Comparison of ENCODE assay signal across 29 cellular contexts in the genomic region with DNA sequence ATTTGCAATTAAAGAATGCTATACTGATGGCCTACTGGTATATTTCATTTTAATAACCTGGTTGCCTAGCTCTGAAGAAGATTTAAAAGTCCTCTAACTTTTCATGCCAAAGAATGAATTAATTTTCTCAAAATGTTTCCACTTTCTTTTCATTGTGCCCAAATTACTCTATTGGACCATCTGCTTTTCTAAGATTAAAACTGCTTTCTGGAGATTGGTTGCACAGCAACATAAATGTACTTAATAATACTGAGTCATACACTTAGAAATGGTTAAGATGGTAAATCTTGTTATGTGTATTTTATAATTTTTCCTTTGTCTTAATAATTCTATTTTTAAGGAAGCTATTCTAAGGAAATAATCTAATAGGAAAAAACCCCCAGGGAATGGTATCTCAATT.
"Had no signal": no experiment of that assay in that cellular context is flagged by ENCODE, and none has a peak within 500 bp of the region (broad histone marks: within the 10 kb centered on the region; RNA-seq: fewer than 3 reads in every experiment).

No MANE protein-coding gene starts in this region.

- H3K36me3 ChIP-seq: adrenal gland had no signal

- H3K4me3 Mint-ChIP-seq: activated B cell treated with CpG ODN at 0.5 μM for 24 hours; activated CD4-positive, alpha-beta memory T cell treated with anti-CD3 and anti-CD28 coated beads, Interleukin-2, amount 10 ng/mL, durations not matched to agents 7 days and 5 days; activated naive CD4-positive, alpha-beta T cell treated with anti-CD3 and anti-CD28 coated beads, Interleukin-2, amount 10 ng/mL, durations not matched to agents 7 days and 5 days; activated naive CD8-positive, alpha-beta T cell treated with anti-CD3 and anti-CD28 coated beads for 36 hours; activated T-helper 17 cell treated with anti-CD3 and anti-CD28 coated beads, Interleukin-2, amount 50 U/mL, for 72 hours; T-helper 17 cell had no signal

- ATAC-seq: activated T-helper 17 cell treated with anti-CD3 and anti-CD28 coated beads, Interleukin-2, amount 50 U/mL, for 72 hours; T-helper 17 cell had no signal

- H3K9me3 Mint-ChIP-seq: activated B cell treated with CpG ODN at 0.5 μM for 24 hours; activated CD4-positive, alpha-beta memory T cell treated with anti-CD3 and anti-CD28 coated beads, Interleukin-2, amount 10 ng/mL, durations not matched to agents 7 days and 5 days; activated naive CD4-positive, alpha-beta T cell treated with anti-CD3 and anti-CD28 coated beads, Interleukin-2, amount 10 ng/mL, durations not matched to agents 7 days and 5 days; activated naive CD8-positive, alpha-beta T cell treated with anti-CD3 and anti-CD28 coated beads for 36 hours; activated T-helper 17 cell treated with anti-CD3 and anti-CD28 coated beads, Interleukin-2, amount 50 U/mL, for 72 hours had no signal

- H3K4me1 ChIP-seq: adrenal gland, Peyer's patch had no signal

- H3K4me3 ChIP-seq: adrenal gland, Peyer's patch, SJSA1 had no signal

- DNase-seq: activated B cell treated with CpG ODN at 0.5 μM for 24 hours; activated CD4-positive, alpha-beta memory T cell treated with anti-CD3 and anti-CD28 coated beads, Interleukin-2, amount 10 ng/mL, durations not matched to agents 7 days and 5 days; activated CD4-positive, alpha-beta T cell treated with anti-CD3 and anti-CD28 coated beads for 1 hour; activated CD4-positive, alpha-beta T cell treated with anti-CD3 and anti-CD28 coated beads, Interleukin-2, amount 50 U/mL, for 1 hour; activated gamma-delta T cell; activated naive CD4-positive, alpha-beta T cell treated with anti-CD3 and anti-CD28 coated beads, Interleukin-2, amount 10 ng/mL, durations not matched to agents 7 days and 5 days; activated naive CD8-positive, alpha-beta T cell treated with anti-CD3 and anti-CD28 coated beads for 36 hours; activated T-cell treated with anti-CD3 and anti-CD28 coated beads for 4 hours; activated T-cell treated with anti-CD3 and anti-CD28 coated beads, Interleukin-2, amount 50 U/mL, for 48 hours; adrenal gland; anterior cingulate cortex; cerebellar nuclear complex; Karpas-422; NCI-H1105 treated with DMSO at 0.1 percent for 48 hours; NCI-H1436 treated with DMSO at 0.1 percent for 48 hours; NCI-H187 treated with DMSO at 0.1 percent for 48 hours; NCI-H2171; NCI-H2227 treated with DMSO at 0.1 percent for 48 hours; NCI-H526 treated with DMSO at 0.1 percent for 48 hours; NCI-H82; NK-92 treated with Interleukin-12 subunit alpha and Interleukin-12 subunit beta, amount 100 ng/mL, for 24 hours; OCI-M1; Peyer's patch; SHP77; T-helper 17 cell; T-helper 9 cell had no signal

- H3K27me3 ChIP-seq: adrenal gland, Peyer's patch, SJSA1 had no signal

- H3K4me1 Mint-ChIP-seq: activated B cell treated with CpG ODN at 0.5 μM for 24 hours; activated CD4-positive, alpha-beta memory T cell treated with anti-CD3 and anti-CD28 coated beads, Interleukin-2, amount 10 ng/mL, durations not matched to agents 7 days and 5 days; activated naive CD4-positive, alpha-beta T cell treated with anti-CD3 and anti-CD28 coated beads, Interleukin-2, amount 10 ng/mL, durations not matched to agents 7 days and 5 days; activated naive CD8-positive, alpha-beta T cell treated with anti-CD3 and anti-CD28 coated beads for 36 hours; activated T-helper 17 cell treated with anti-CD3 and anti-CD28 coated beads, Interleukin-2, amount 50 U/mL, for 72 hours; T-helper 17 cell had no signal

- H3K9me3 ChIP-seq: adrenal gland, Peyer's patch, SJSA1 had no signal

- FAIRE-seq: colon had no signal

- H3K27ac Mint-ChIP-seq: activated B cell treated with CpG ODN at 0.5 μM for 24 hours; activated CD4-positive, alpha-beta memory T cell treated with anti-CD3 and anti-CD28 coated beads, Interleukin-2, amount 10 ng/mL, durations not matched to agents 7 days and 5 days; activated naive CD8-positive, alpha-beta T cell treated with anti-CD3 and anti-CD28 coated beads for 36 hours; activated T-helper 17 cell treated with anti-CD3 and anti-CD28 coated beads, Interleukin-2, amount 50 U/mL, for 72 hours; T-helper 17 cell had no signal

- H3K27ac ChIP-seq: adrenal gland, Peyer's patch, SJSA1 had no signal

- H3K36me3 Mint-ChIP-seq: activated naive CD4-positive, alpha-beta T cell treated with anti-CD3 and anti-CD28 coated beads, Interleukin-2, amount 10 ng/mL, durations not matched to agents 7 days and 5 days had no signal

- H3K27me3 Mint-ChIP-seq: activated B cell treated with CpG ODN at 0.5 μM for 24 hours; activated CD4-positive, alpha-beta memory T cell treated with anti-CD3 and anti-CD28 coated beads, Interleukin-2, amount 10 ng/mL, durations not matched to agents 7 days and 5 days; activated naive CD4-positive, alpha-beta T cell treated with anti-CD3 and anti-CD28 coated beads, Interleukin-2, amount 10 ng/mL, durations not matched to agents 7 days and 5 days; activated naive CD8-positive, alpha-beta T cell treated with anti-CD3 and anti-CD28 coated beads for 36 hours; activated T-helper 17 cell treated with anti-CD3 and anti-CD28 coated beads, Interleukin-2, amount 50 U/mL, for 72 hours; T-helper 17 cell had no signal
